35 cellular contexts compared by ENCODE assay signal in genomic region chr3:141776885-141777284, GRCh38. TPM values are rescaled to one million over a fixed set of nuclear protein-coding genes. Genes with fewer than 3 reads are reported as not detected.
"Had no signal": no experiment of that assay in that cellular context is flagged by ENCODE, and none has a peak within 500 bp of the region (broad histone marks: within the 10 kb centered on the region; RNA-seq: fewer than 3 reads in every experiment).

No MANE protein-coding gene starts in this region.

- H3K27me3 Mint-ChIP-seq: dendritic cell treated with granulocyte-macrophage colony-stimulating factor and Interleukin-4, amounts not matched to agents 40 ng/mL and 50 ng/mL, for 4 days; naive thymus-derived CD4-positive, alpha-beta T cell had no signal

- FAIRE-seq: islet of Langerhans had no signal

- H3K36me3 ChIP-seq: colonic mucosa, heart right ventricle, left lung, neutrophil, prostate gland, sigmoid colon, transverse colon, upper lobe of right lung, uterus had no signal

- H3K36me3 Mint-ChIP-seq: stimulated activated memory B cell treated with anti-CD40 and anti-IgM and Interleukin-4, amounts not matched to agents 10 μg/mL and 1 μg/mL and 100 μg/mL, for 72 hours had no signal

- H3K9me3 Mint-ChIP-seq: dendritic cell treated with granulocyte-macrophage colony-stimulating factor and Interleukin-4, amounts not matched to agents 40 ng/mL and 50 ng/mL, for 4 days; endodermal cell; naive thymus-derived CD4-positive, alpha-beta T cell had no signal

- H3K4me3 Mint-ChIP-seq: dendritic cell treated with granulocyte-macrophage colony-stimulating factor and Interleukin-4, amounts not matched to agents 40 ng/mL and 50 ng/mL, for 4 days; endodermal cell; naive thymus-derived CD4-positive, alpha-beta T cell; nephron; stimulated activated memory B cell treated with anti-CD40 and anti-IgM and Interleukin-4, amounts not matched to agents 10 μg/mL and 1 μg/mL and 100 μg/mL, for 72 hours had no signal

- H3K9me3 ChIP-seq: colonic mucosa, left lung, neutrophil, prostate gland, sigmoid colon, testis, transverse colon, upper lobe of right lung, uterus had no signal

- H3K4me3 ChIP-seq: colonic mucosa, heart right ventricle, left lung, prostate gland, sigmoid colon, testis, transverse colon, upper lobe of right lung, uterus had no signal

- ATAC-seq: esophagus mucosa; heart right ventricle; left cardiac atrium; left lung; naive thymus-derived CD4-positive, alpha-beta T cell; right cardiac atrium; stimulated activated memory B cell treated with anti-CD40 and anti-IgM and Interleukin-4, amounts not matched to agents 10 μg/mL and 1 μg/mL and 100 μg/mL, for 72 hours; stimulated activated naive CD8-positive, alpha-beta T cell treated with anti-CD3 and anti-CD28 coated beads, Interleukin-15, Interleukin-2, amounts not matched to agents 100 U/mL and 50 U/mL, for 24 hours; upper lobe of right lung had no signal

- H3K27ac Mint-ChIP-seq: dendritic cell treated with granulocyte-macrophage colony-stimulating factor and Interleukin-4, amounts not matched to agents 40 ng/mL and 50 ng/mL, for 4 days; endodermal cell; naive thymus-derived CD4-positive, alpha-beta T cell; nephron; stimulated activated memory B cell treated with anti-CD40 and anti-IgM and Interleukin-4, amounts not matched to agents 10 μg/mL and 1 μg/mL and 100 μg/mL, for 72 hours had no signal

- H3K4me1 ChIP-seq: colonic mucosa, heart right ventricle, left lung, prostate gland, sigmoid colon, testis, transverse colon, upper lobe of right lung, uterus had no signal

- H3K4me1 Mint-ChIP-seq: endodermal cell; stimulated activated memory B cell treated with anti-CD40 and anti-IgM and Interleukin-4, amounts not matched to agents 10 μg/mL and 1 μg/mL and 100 μg/mL, for 72 hours had no signal

- H3K27ac ChIP-seq: colonic mucosa, epithelial cell of prostate, heart right ventricle, left lung, neutrophil, prostate gland, sigmoid colon, testis, transverse colon, upper lobe of right lung, uterus had no signal

- H3K27me3 ChIP-seq: colonic mucosa, left lung, neutrophil, sigmoid colon, testis, transverse colon, upper lobe of right lung, uterus had no signal

- DNase-seq: colonic mucosa; effector CD8-positive, alpha-beta T cell; endodermal cell; foreskin melanocyte; glutamatergic neuron; heart right ventricle; hippocampal formation; left cardiac atrium; left lung; mesenchymal stem cell; midbrain; naive thymus-derived CD4-positive, alpha-beta T cell; sigmoid colon; stimulated activated CD4-positive, alpha-beta T cell treated with anti-CD3 and anti-CD28 coated beads, Interleukin-2, amount 100 ng/mL, for 24 hours; stimulated activated CD4-positive, alpha-beta T cell treated with anti-CD3 and anti-CD28 coated beads, Interleukin-4, amount 100 ng/mL, for 24 hours; stimulated activated naive CD8-positive, alpha-beta T cell treated with anti-CD3 and anti-CD28 coated beads, Interleukin-15, Interleukin-2, amounts not matched to agents 100 U/mL and 50 U/mL, for 24 hours; substantia nigra; testis; transverse colon; upper lobe of right lung; uterus had no signal

RNA-seq across cellular contexts. Expression of gene GRK7, which starts 13.7 kb away (rescaled TPM):
- total RNA-seq: chondrocyte, colonic mucosa, endodermal cell, esophagus mucosa, kidney epithelial cell, left cardiac atrium, left lung, lung microvascular endothelial cell, mucosa of gallbladder, right cardiac atrium, sigmoid colon, skeletal muscle tissue had no signal
- polyA plus RNA-seq: naive thymus-derived CD4-positive, alpha-beta T cell; right cardiac atrium had no signal
